8 cellular contexts compared by ENCODE assay signal in genomic region chr21:34526618-34527290, GRCh38. TPM values are rescaled to one million over a fixed set of nuclear protein-coding genes. Genes with fewer than 3 reads are reported as not detected.
DNase-seq lines count a peak whose midpoint lies in the region; ATAC-seq and TF ChIP-seq lines count a peak whose summit lies in the region.

No MANE protein-coding gene starts in this region.

- peak; percentile 49 for TF ChIP-seq POLR2A in esophagus muscularis mucosa (IDR thresholded peaks at IDR 0.05; ENCODE audit: low read depth)

- 14% methylated on average over 10 of the region's 10 CpGs for WGBS in esophagus muscularis mucosa

- H3K4me3 ChIP-seq in HUES48 (ENCODE audit: low read depth, low read length) (peak overlapping the region; percentile 38; the same call in 1 of the 2 replicates), esophagus muscularis mucosa (peak overlapping the region; percentile 49 to 58 (median 52)), muscle layer of duodenum (ENCODE audit: low read depth in 1 of 2, low read length in 2 of 2) (peak overlapping the region; percentile 61 to 82), subcutaneous abdominal adipose tissue (ENCODE audit: low read depth in 1 of 5, low read length in 5 of 5) (peak overlapping the region; percentile 62 to 78 (median 70))

- DNase-seq in GM04503 (ENCODE audit: low read depth) = peak; percentile 99
- DNase-seq in activated T-cell treated with anti-CD3 and anti-CD28 coated beads for 24 hours (ENCODE audit: low read depth) = peak; percentile 34
- peak; percentile 95 for DNase-seq in esophagus muscularis mucosa (ENCODE audit: extremely low spot score)
- DNase-seq in SKM-1 treated with dmso at 0.1 percent for 144 hours (lab: John Stamatoyannopoulos, UW; ENCODE audit: unreplicated experiment) = no peak

- intact Hi-C loops in esophagus muscularis mucosa (cut with DNase I) = no loop called here

- no peaks in the 10 kb centered on the region for H3K36me3 ChIP-seq in HUES48 (ENCODE audit: control insufficient read depth, insufficient read depth, low read length)
- peaks cover 0 to 18% (median 7%) of the 10 kb centered on the region in 4 donors for H3K36me3 ChIP-seq in esophagus muscularis mucosa
- H3K36me3 ChIP-seq in muscle layer of duodenum (ENCODE audit: control insufficient read depth in 1 of 2, insufficient read depth in 2 of 2, low read length in 2 of 2) = peaks cover 11 to 15% of the 10 kb centered on the region in 2 donors
- H3K36me3 ChIP-seq in subcutaneous abdominal adipose tissue (ENCODE audit: control insufficient read depth in 5 of 5, insufficient read depth in 5 of 5, low read length in 5 of 5) = peaks cover 0 to 12% (median 10%) of the 10 kb centered on the region in 5 donors

- H3K27me3 ChIP-seq in HUES48 (ENCODE audit: control insufficient read depth, insufficient read depth, low read length) (peaks cover 6% of the 10 kb centered on the region; the same call in 1 of the 2 replicates), esophagus muscularis mucosa (no peaks in the 10 kb centered on the region), muscle layer of duodenum (ENCODE audit: low read depth, low read length) (no peaks in the 10 kb centered on the region), subcutaneous abdominal adipose tissue (ENCODE audit: control insufficient read depth in 5 of 5, insufficient read depth in 4 of 5, low read length in 5 of 5) (no peaks in the 10 kb centered on the region)

- H3K4me1 ChIP-seq in HUES48 (ENCODE audit: control insufficient read depth, insufficient read depth, low read length) (peaks cover 47% of the 10 kb centered on the region), esophagus muscularis mucosa (peaks cover 48 to 65% (median 59%) of the 10 kb centered on the region in 4 donors), muscle layer of duodenum (ENCODE audit: control insufficient read depth in 1 of 2, insufficient read depth in 2 of 2, low read length in 2 of 2) (peaks cover 12 to 13% of the 10 kb centered on the region in 2 donors), subcutaneous abdominal adipose tissue (ENCODE audit: control insufficient read depth in 5 of 5, insufficient read depth in 5 of 5, low read length in 5 of 5) (peaks cover 9 to 53% (median 46%) of the 10 kb centered on the region in 5 donors)

- ATAC-seq in GM21390 (IDR thresholded peaks at IDR 0.05; ENCODE audit: unreplicated experiment) = no peak

- H3K27ac ChIP-seq in HUES48 (ENCODE audit: low read depth, low read length) (peak overlapping the region; percentile 90), esophagus muscularis mucosa (replicated peaks in 1 of 4) (peak overlapping the region; percentile 85 to 89 (median 86)), muscle layer of duodenum (ENCODE audit: low read length) (peak overlapping the region; percentile 98), subcutaneous abdominal adipose tissue (ENCODE audit: low read depth, low read length) (peak overlapping the region; percentile 96)

- H3K9ac ChIP-seq in HUES48 (ENCODE audit: low read depth, low read length) = peak overlapping the region; percentile 52; the same call in 1 of the 2 replicates
- H3K9ac ChIP-seq in subcutaneous abdominal adipose tissue (ENCODE audit: low read length in 5 of 5) = peak overlapping the region; percentile 73 to 96 (median 78)

- TF ChIP-seq CTCF in esophagus muscularis mucosa (IDR thresholded peaks at IDR 0.05) = no peak

- peak; percentile 71 for TF ChIP-seq EP300 in esophagus muscularis mucosa (IDR thresholded peaks at IDR 0.05)

- H3K9me3 ChIP-seq in HUES48 (ENCODE audit: control insufficient read depth, insufficient read depth, low read length) (no peaks in the 10 kb centered on the region), esophagus muscularis mucosa (no peaks in the 10 kb centered on the region), muscle layer of duodenum (ENCODE audit: control insufficient read depth in 1 of 2, low read length in 2 of 2) (no peaks in the 10 kb centered on the region), subcutaneous abdominal adipose tissue (ENCODE audit: control insufficient read depth in 5 of 5, low read length in 5 of 5) (no peaks in the 10 kb centered on the region)

RNA-seq across cellular contexts. Expression of gene KCNE1, which starts 14.7 kb away (rescaled TPM):
- 1 to 10 TPM; 1.5 to 2.9 (median 2.2) TPM for total RNA-seq in esophagus muscularis mucosa
